ENCODE assay signal across 18 cellular contexts in genomic region chr1:152876827-152877226, GRCh38. TPM values are rescaled to one million over a fixed set of nuclear protein-coding genes. Genes with fewer than 3 reads are reported as not detected.
DNase-seq lines count a peak whose midpoint lies in the region; ATAC-seq and TF ChIP-seq lines count a peak whose summit lies in the region.
"Had no signal": no experiment of that assay in that cellular context is flagged by ENCODE, and none has a peak within 500 bp of the region (broad histone marks: within the 10 kb centered on the region; RNA-seq: fewer than 3 reads in every experiment).

No MANE protein-coding gene starts in this region.

- DNase-seq in HT-29 (ENCODE audit: low spot score) (peak; percentile 8), left lobe of liver (ENCODE audit: low spot score) (peak; percentile 51), right lobe of liver (peak in 1 of 3 donors; percentile 54)
- DNase-seq: AML-193; Caco-2; Calu3; CD4-positive, alpha-beta T cell; CD8-positive, alpha-beta T cell; DMS79 treated with DMSO at 0.1 percent for 48 hours; GF-D8 had no signal

- whole genome bisulfite sequencing in right lobe of liver (ENCODE audit: insufficient coverage, low coverage, low lambda C conversion rate, missing lambda C conversion rate), result 25% methylated on average over 1 of the region's 1 CpG

- no peak for TF ChIP-seq CTCF in right lobe of liver (IDR thresholded peaks at IDR 0.05)

- intact Hi-C loops in right lobe of liver (cut with DNase I), result no loop called here

- H3K4me1 ChIP-seq in right lobe of liver, result peaks cover 0 to 34% (median 14%) of the 10 kb centered on the region in 4 donors
- H3K4me1 ChIP-seq: A549, Caco-2 had no signal

- no peak overlapping the region for H3K4me3 ChIP-seq in right lobe of liver
- H3K4me3 ChIP-seq: A549; BLaER1 treated with 17β-estradiol and CSF1 and Interleukin-3, amounts not matched to agents 10 nM and 100 nM had no signal

- H3K36me3 ChIP-seq in right lobe of liver, result no peaks in the 10 kb centered on the region
- H3K36me3 ChIP-seq: BLaER1 treated with 17β-estradiol and CSF1 and Interleukin-3, amounts not matched to agents 10 nM and 100 nM had no signal

- TF ChIP-seq POLR2A in right lobe of liver (IDR thresholded peaks at IDR 0.05), result no peak

- no peaks in the 10 kb centered on the region for H3K27me3 ChIP-seq in right lobe of liver
- H3K27me3 ChIP-seq: BLaER1 treated with 17β-estradiol and CSF1 and Interleukin-3, amounts not matched to agents 10 nM and 100 nM had no signal

- no peak overlapping the region for H3K27ac ChIP-seq in right lobe of liver
- H3K27ac ChIP-seq: 22Rv1; A549; BLaER1 treated with 17β-estradiol and CSF1 and Interleukin-3, amounts not matched to agents 10 nM and 100 nM; C4-2B had no signal

- peak; percentile 38 for ATAC-seq in left lobe of liver
- ATAC-seq in right lobe of liver, result peak; percentile 46 to 76 (median 59)
- ATAC-seq in HG02642 (IDR thresholded peaks at IDR 0.05; ENCODE audit: poor library complexity, unreplicated experiment), result no peak
- no peak for ATAC-seq in HG03159 (IDR thresholded peaks at IDR 0.05; ENCODE audit: unreplicated experiment)
- ATAC-seq: A549; CD8-positive, alpha-beta T cell had no signal

- H3K9me3 ChIP-seq in right lobe of liver, result no peaks in the 10 kb centered on the region
- H3K9me3 ChIP-seq: A549; BLaER1 treated with 17β-estradiol and CSF1 and Interleukin-3, amounts not matched to agents 10 nM and 100 nM; Caco-2 had no signal

RNA-seq across cellular contexts. Expression of gene SMCP, which starts 1.3 kb away (rescaled TPM):
- not detected in 2 replicates for total RNA-seq in HT-29 (2014; rRNA removed; shearing (Covaris generic))
- total RNA-seq in left lobe of liver, result not detected
- not detected for total RNA-seq in right lobe of liver
- total RNA-seq: A172; B cell; Caco-2; Calu3; CD4-positive, alpha-beta T cell; CD8-positive, alpha-beta T cell had no signal

RNA-seq across cellular contexts. Expression of gene LCE7A, which starts 17.0 kb away (rescaled TPM):
- not detected in 2 replicates for total RNA-seq in HT-29 (2014; rRNA removed; shearing (Covaris generic))
- total RNA-seq in left lobe of liver, result not detected
- total RNA-seq in right lobe of liver, result not detected
- total RNA-seq: A172; B cell; Caco-2; Calu3; CD4-positive, alpha-beta T cell; CD8-positive, alpha-beta T cell had no signal

RNA-seq across cellular contexts. Expression of gene IVL, which starts 31.5 kb away (rescaled TPM):
- 2.0 and 2.2 TPM in 2 replicates for total RNA-seq in HT-29 (2014; rRNA removed; shearing (Covaris generic))
- total RNA-seq in left lobe of liver, result not detected
- not detected for total RNA-seq in right lobe of liver
- total RNA-seq: A172; B cell; Caco-2; CD4-positive, alpha-beta T cell; CD8-positive, alpha-beta T cell had no signal

RNA-seq across cellular contexts. Expression of gene LCE6A, which starts 34.2 kb away (rescaled TPM):
- not detected in 2 replicates for total RNA-seq in HT-29 (2014; rRNA removed; shearing (Covaris generic))
- not detected for total RNA-seq in left lobe of liver
- not detected for total RNA-seq in right lobe of liver
- total RNA-seq: A172; B cell; Caco-2; Calu3; CD4-positive, alpha-beta T cell; CD8-positive, alpha-beta T cell had no signal

RNA-seq across cellular contexts. Expression of gene LCE1A, which starts 49.6 kb away (rescaled TPM):
- total RNA-seq in HT-29 (2014; rRNA removed; shearing (Covaris generic)), result not detected in 2 replicates
- total RNA-seq in left lobe of liver (not detected), right lobe of liver (not detected)
- total RNA-seq: A172; B cell; Caco-2; Calu3; CD4-positive, alpha-beta T cell; CD8-positive, alpha-beta T cell had no signal

Comparison
In these comparisons a context has a peak if more than half of its experiments do, and no peak if none do; other contexts are left out.
1. ATAC-seq: peak in left lobe of liver (single experiment) and right lobe of liver (4 of 4); none in HG02642 (single experiment) and HG03159 (single experiment).